In genomic region chr15:73225358-73226015, GRCh38 we compare ENCODE assay signal across 13 cellular contexts.
DNase-seq lines count a peak whose midpoint lies in the region; ATAC-seq and TF ChIP-seq lines count a peak whose summit lies in the region.
"Had no signal": no experiment of that assay in that cellular context is flagged by ENCODE, and none has a peak within 500 bp of the region (broad histone marks: within the 10 kb centered on the region; RNA-seq: fewer than 3 reads in every experiment).

No MANE protein-coding gene starts in this region.

- peaks cover 8% of the 10 kb centered on the region for H3K27me3 Mint-ChIP-seq in GM23338 (ENCODE audit: insufficient read depth, low read depth, poor library complexity)
- H3K27me3 Mint-ChIP-seq in activated naive CD8-positive, alpha-beta T cell treated with anti-CD3 and anti-CD28 coated beads, Interleukin-2, amount 50 U/mL, for 24 hours, result peaks cover 2% of the 10 kb centered on the region
- no peaks in the 10 kb centered on the region for H3K27me3 Mint-ChIP-seq in neural crest cell (ENCODE audit: low read depth)
- H3K27me3 Mint-ChIP-seq in Caco-2 (ENCODE audit: insufficient read depth, unreplicated experiment), result no peaks in the 10 kb centered on the region
- H3K27me3 Mint-ChIP-seq: activated naive CD8-positive, alpha-beta T cell; naive thymus-derived CD4-positive, alpha-beta T cell had no signal

- no peak overlapping the region for H3K4me2 ChIP-seq in GM23338
- H3K4me2 ChIP-seq: KMS-11 had no signal

- no peak for TF ChIP-seq CTCF in GM23338 (conservative IDR thresholded peaks at IDR 0.05; ENCODE audit: low read depth in 2 of 2)
- no peak for TF ChIP-seq CTCF in RWPE2 (IDR thresholded peaks at IDR 0.05; ENCODE audit: poor library complexity, severe bottlenecking)
- TF ChIP-seq CTCF in neural crest cell (conservative IDR thresholded peaks at IDR 0.05), result no peak
- no peak for TF ChIP-seq CTCF in foreskin keratinocyte (conservative IDR thresholded peaks at IDR 0.05)
- no peak for TF ChIP-seq CTCF in Caco-2 (IDR thresholded peaks at IDR 0.05; ENCODE audit: insufficient read depth in 1 of 2, low read depth in 1 of 2, low read length in 1 of 2, severe bottlenecking in 1 of 2, unreplicated experiment in 1 of 2)

- H3K4me3 ChIP-seq in GM23338, result no peak overlapping the region
- H3K4me3 ChIP-seq in RWPE2 (ENCODE audit: severe bottlenecking), result no peak overlapping the region
- no peak overlapping the region for H3K4me3 ChIP-seq in Caco-2 (ENCODE audit: low read depth, low read length)

- H3K27ac ChIP-seq in GM23338 (ENCODE audit: low read depth), result no peak overlapping the region
- H3K27ac ChIP-seq in RWPE2 (ENCODE audit: poor library complexity, severe bottlenecking), result no peak overlapping the region
- H3K27ac ChIP-seq in foreskin keratinocyte, result no peak overlapping the region
- H3K27ac ChIP-seq: KMS-11 had no signal

- DNase-seq in GM23338 (ENCODE audit: low spot score) (peak; percentile 29), RWPE2 (ENCODE audit: low spot score) (peak; percentile 62), neural crest cell (ENCODE audit: low read depth, low spot score) (no peak), Kasumi-1 (lab: John Stamatoyannopoulos, UW) (no peak), foreskin keratinocyte (no peak), Caco-2 (no peak)
- DNase-seq in activated naive CD8-positive, alpha-beta T cell treated with anti-CD3 and anti-CD28 coated beads, Interleukin-2, amount 50 U/mL, for 24 hours, result peak; percentile 32
- DNase-seq: NCI-H526 had no signal

- no peaks in the 10 kb centered on the region for H3K27me3 ChIP-seq in GM23338 (ENCODE audit: insufficient read depth)
- H3K27me3 ChIP-seq in RWPE2 (ENCODE audit: insufficient read depth, poor library complexity, severe bottlenecking), result no peaks in the 10 kb centered on the region
- H3K27me3 ChIP-seq in foreskin keratinocyte, result no peaks in the 10 kb centered on the region
- H3K27me3 ChIP-seq in Caco-2 (replicated peaks; ENCODE audit: control insufficient read depth, insufficient read depth, low read length), result no peaks in the 10 kb centered on the region

- H3K9me3 ChIP-seq in RWPE2 (ENCODE audit: severe bottlenecking) (no peaks in the 10 kb centered on the region), Caco-2 (no peaks in the 10 kb centered on the region)

- H3K9me2 ChIP-seq in GM23338 (ENCODE audit: insufficient read depth), result no peaks in the 10 kb centered on the region

- peaks cover 35% of the 10 kb centered on the region for H3K9me3 Mint-ChIP-seq in GM23338
- H3K9me3 Mint-ChIP-seq in activated naive CD8-positive, alpha-beta T cell treated with anti-CD3 and anti-CD28 coated beads, Interleukin-2, amount 50 U/mL, for 24 hours, result peaks cover 7% of the 10 kb centered on the region
- H3K9me3 Mint-ChIP-seq in neural crest cell, result peaks cover 18% of the 10 kb centered on the region
- H3K9me3 Mint-ChIP-seq in Caco-2 (ENCODE audit: unreplicated experiment), result peaks cover 9% of the 10 kb centered on the region

- H3K27ac Mint-ChIP-seq in GM23338 (peak overlapping the region; percentile 86; the same call in 1 of the 2 replicates), neural crest cell (ENCODE audit: unreplicated experiment) (peak overlapping the region; percentile 75), Caco-2 (ENCODE audit: unreplicated experiment) (no peak overlapping the region)
- H3K27ac Mint-ChIP-seq in activated naive CD8-positive, alpha-beta T cell treated with anti-CD3 and anti-CD28 coated beads, Interleukin-2, amount 50 U/mL, for 24 hours, result no peak overlapping the region
- H3K27ac Mint-ChIP-seq: activated naive CD8-positive, alpha-beta T cell; CD8-positive, alpha-beta T cell had no signal

- H2AFZ ChIP-seq in GM23338, result no peak overlapping the region

- BruUV-seq in Caco-2 (replicated peaks; lab: Mats Ljungman, UMichigan), result no TSS peak

- H3F3A ChIP-seq in GM23338 (replicated peaks; ENCODE audit: low read depth), result no peaks in the 10 kb centered on the region

- no peaks in the 10 kb centered on the region for H3K79me2 ChIP-seq in GM23338 (replicated peaks; ENCODE audit: insufficient read depth)

- H3K4me3 Mint-ChIP-seq in GM23338 (no peak overlapping the region; the same call in 2 of the 3 replicates), neural crest cell (no peak overlapping the region), Caco-2 (ENCODE audit: unreplicated experiment) (no peak overlapping the region)
- no peak overlapping the region for H3K4me3 Mint-ChIP-seq in activated naive CD8-positive, alpha-beta T cell treated with anti-CD3 and anti-CD28 coated beads, Interleukin-2, amount 50 U/mL, for 24 hours
- H3K4me3 Mint-ChIP-seq: activated naive CD8-positive, alpha-beta T cell; CD8-positive, alpha-beta T cell; naive thymus-derived CD4-positive, alpha-beta T cell had no signal

- intact Hi-C loops in Caco-2 (cut with micrococcal nuclease; ENCODE audit: unreplicated experiment), result no loop called here

- CTCF ChIA-PET in Caco-2 (lab: Charles Lee), result interaction anchor here (1.1 kb wide), 1 partner anchor 16 kb away, joined by 8 read pairs; no protein-coding TSS in a partner anchor

- H3K36me3 Mint-ChIP-seq in GM23338 (ENCODE audit: low read depth) (peaks cover 48% of the 10 kb centered on the region), neural crest cell (ENCODE audit: low read depth) (peaks cover 49% of the 10 kb centered on the region), Caco-2 (ENCODE audit: insufficient read depth, unreplicated experiment) (no peaks in the 10 kb centered on the region)
- H3K36me3 Mint-ChIP-seq in activated naive CD8-positive, alpha-beta T cell treated with anti-CD3 and anti-CD28 coated beads, Interleukin-2, amount 50 U/mL, for 24 hours (ENCODE audit: low read depth), result peaks cover 2% of the 10 kb centered on the region

- H3K4me1 ChIP-seq in GM23338 (ENCODE audit: insufficient read depth) (0 out of 2 replicates have a peak, but pooled peaks cover 9% of the 10 kb centered on the region), RWPE2 (ENCODE audit: insufficient read depth, poor library complexity, severe bottlenecking) (no peaks in the 10 kb centered on the region), foreskin keratinocyte (no peaks in the 10 kb centered on the region), Caco-2 (no peaks in the 10 kb centered on the region)

- peaks cover 4% of the 10 kb centered on the region; the same call in 1 of the 2 replicates for H3K36me3 ChIP-seq in GM23338 (ENCODE audit: insufficient read depth)
- no peaks in the 10 kb centered on the region for H3K36me3 ChIP-seq in RWPE2 (ENCODE audit: low read depth)
- H3K36me3 ChIP-seq in Caco-2 (ENCODE audit: control insufficient read depth, insufficient read depth, low read length), result no peaks in the 10 kb centered on the region

- H3K4me1 Mint-ChIP-seq in GM23338 (peaks cover 29% of the 10 kb centered on the region), neural crest cell (peaks cover 10% of the 10 kb centered on the region), Caco-2 (ENCODE audit: low read depth, unreplicated experiment) (no peaks in the 10 kb centered on the region)
- H3K4me1 Mint-ChIP-seq in activated naive CD8-positive, alpha-beta T cell treated with anti-CD3 and anti-CD28 coated beads, Interleukin-2, amount 50 U/mL, for 24 hours, result peaks cover 9% of the 10 kb centered on the region

- H4K20me1 ChIP-seq in GM23338 (replicated peaks; ENCODE audit: insufficient read depth), result no peaks in the 10 kb centered on the region

- POLR2A ChIA-PET in Caco-2 (lab: Charles Lee), result no interaction called here

- ATAC-seq in GM23338, result peak; percentile 82
- no peak for ATAC-seq in RWPE2 (ENCODE audit: low read depth)
- peak; percentile 65 for ATAC-seq in activated naive CD8-positive, alpha-beta T cell treated with anti-CD3 and anti-CD28 coated beads, Interleukin-2, amount 50 U/mL, for 24 hours
- no peak for ATAC-seq in foreskin keratinocyte
- ATAC-seq in GM18907 (IDR thresholded peaks at IDR 0.05; ENCODE audit: unreplicated experiment), result no peak
- ATAC-seq: CD8-positive, alpha-beta T cell; naive thymus-derived CD4-positive, alpha-beta T cell had no signal

TF ChIP-seq in GM23338, 12 proteins besides CTCF, POLR2A, EP300 and RAD21:
- TF ChIP-seq ZNF114 (CRISPR knock-in tag; IDR thresholded peaks at IDR 0.05), result no peak
- TF ChIP-seq ZNF331 (CRISPR knock-in tag; IDR thresholded peaks at IDR 0.05; ENCODE audit: low read depth), result no peak
- TF ChIP-seq POLR2AphosphoS5 (IDR thresholded peaks at IDR 0.05; ENCODE audit: low read depth), result no peak

Comparison
In these comparisons a context has a peak if more than half of its experiments do, and no peak if none do; other contexts are left out.
1. ATAC-seq: peak in GM23338 (single experiment) and activated naive CD8-positive, alpha-beta T cell treated with anti-CD3 and anti-CD28 coated beads, Interleukin-2, amount 50 U/mL, for 24 hours (single experiment); none in RWPE2 (single experiment), foreskin keratinocyte (single experiment) and GM18907 (single experiment).
2. DNase-seq: peak in GM23338 (single experiment), RWPE2 (single experiment) and activated naive CD8-positive, alpha-beta T cell treated with anti-CD3 and anti-CD28 coated beads, Interleukin-2, amount 50 U/mL, for 24 hours (single experiment); none in neural crest cell (single experiment), Kasumi-1 (0 of 2), foreskin keratinocyte (0 of 2) and Caco-2 (0 of 2).
3. H3K27ac Mint-ChIP-seq: peak in GM23338 (single experiment) and neural crest cell (single experiment); none in activated naive CD8-positive, alpha-beta T cell treated with anti-CD3 and anti-CD28 coated beads, Interleukin-2, amount 50 U/mL, for 24 hours (single experiment) and Caco-2 (single experiment).